In genomic region chr12:111626230-111626629, GRCh38 we compare ENCODE assay signal across 9 cellular contexts.
"Had no signal": no experiment of that assay in that cellular context is flagged by ENCODE, and none has a peak within 500 bp of the region (broad histone marks: within the 10 kb centered on the region; RNA-seq: fewer than 3 reads in every experiment).

No MANE protein-coding gene starts in this region.

- H3K36me3 ChIP-seq: HAP-1 had no signal

- H3K4me1 ChIP-seq: HAP-1 had no signal

- H3K9me3 ChIP-seq: HAP-1 had no signal

- H3K4me3 ChIP-seq: GM23248, HAP-1 had no signal

- ATAC-seq: HCT116 had no signal

- DNase-seq: GM23248, GOT3, H7, IMR-90, KBM-7 had no signal

- H2AFZ ChIP-seq: GM23248 had no signal

- H3K9ac ChIP-seq: GM23248, KMS-11 had no signal

- H3K27ac ChIP-seq: GM23248, HL-60, KMS-11 had no signal

- H3K4me2 ChIP-seq: KMS-11 had no signal
